Comparison of ENCODE assay signal across 29 cellular contexts in genomic region chr22:40808018-40808841, GRCh38. TPM values are rescaled to one million over a fixed set of nuclear protein-coding genes. Genes with fewer than 3 reads are reported as not detected.
DNase-seq lines count a peak whose midpoint lies in the region; ATAC-seq, FAIRE-seq and TF ChIP-seq lines count a peak whose summit lies in the region.
"Had no signal": no experiment of that assay in that cellular context is flagged by ENCODE, and none has a peak within 500 bp of the region (broad histone marks: within the 10 kb centered on the region; RNA-seq: fewer than 3 reads in every experiment).

No MANE protein-coding gene starts in this region.

- no peaks in the 10 kb centered on the region for H3K9me3 Mint-ChIP-seq in activated T-cell treated with anti-CD3 and anti-CD28 coated beads, Interleukin-2, amount 50 U/mL, for 72 hours
- H3K9me3 Mint-ChIP-seq in astrocyte (ENCODE audit: unreplicated experiment): no peaks in the 10 kb centered on the region
- H3K9me3 Mint-ChIP-seq in type B pancreatic cell: no peaks in the 10 kb centered on the region
- H3K9me3 Mint-ChIP-seq: neural crest cell; stimulated activated naive CD8-positive, alpha-beta T cell treated with anti-CD3 and anti-CD28 coated beads, Interleukin-15, Interleukin-2, amounts not matched to agents 100 ng/mL and 50 ng/mL, for 24 hours had no signal

- peak overlapping the region; percentile 9 for H3K27ac Mint-ChIP-seq in activated T-cell treated with anti-CD3 and anti-CD28 coated beads, Interleukin-2, amount 50 U/mL, for 72 hours
- H3K27ac Mint-ChIP-seq in astrocyte (ENCODE audit: unreplicated experiment) (no peak overlapping the region), type B pancreatic cell (peak overlapping the region; percentile 4)
- H3K27ac Mint-ChIP-seq: B cell; stimulated activated naive CD8-positive, alpha-beta T cell treated with anti-CD3 and anti-CD28 coated beads, Interleukin-15, Interleukin-2, amounts not matched to agents 100 ng/mL and 50 ng/mL, for 24 hours had no signal

- no peaks in the 10 kb centered on the region for H3K27me3 ChIP-seq in astrocyte (ENCODE audit: insufficient read depth, low read length)
- H3K27me3 ChIP-seq: MG63, SJCRH30, upper lobe of left lung had no signal

- no peak for FAIRE-seq in astrocyte (lab: Jason Lieb, UNC)
- no peak for FAIRE-seq in frontal cortex (lab: Jason Lieb, UNC)
- FAIRE-seq: bronchial epithelial cell had no signal

- DNase-seq in activated T-cell treated with anti-CD3 and anti-CD28 coated beads, Interleukin-2, amount 50 U/mL, for 72 hours: no peak
- no peak for DNase-seq in activated T-cell treated with anti-CD3 and anti-CD28 coated beads, Interleukin-2, amount 50 U/mL, for 1 hour
- DNase-seq in astrocyte (ENCODE audit: low read depth) (no peak), foreskin melanocyte (peak; percentile 50), type B pancreatic cell (ENCODE audit: extremely low spot score, unreplicated experiment) (no peak), frontal cortex (ENCODE audit: low spot score in 2 of 2) (no peak), HK-2 (ENCODE audit: unreplicated experiment) (no peak), GM20000 (ENCODE audit: low spot score) (no peak)
- DNase-seq: 8988T; activated CD4-positive, alpha-beta T cell treated with anti-CD3 and anti-CD28 coated beads, Interleukin-2, amount 50 U/mL, for 1 hour; activated effector memory CD4-positive, alpha-beta T cell treated with anti-CD3 and anti-CD28 coated beads, Interleukin-2, amount 50 U/mL, for 16 hours; EL; erythroblast; left ventricle myocardium inferior; MG63; NCI-H146; PC-9; SJCRH30; stimulated activated CD4-positive, alpha-beta T cell treated with anti-CD3 and anti-CD28 coated beads, Interleukin-2, amount 100 ng/mL, for 48 hours; T-helper 2 cell; upper lobe of left lung had no signal

- peaks cover 23% of the 10 kb centered on the region for H4K20me1 ChIP-seq in astrocyte (ENCODE audit: insufficient read depth, low read length)

- H3K4me3 ChIP-seq in astrocyte (ENCODE audit: insufficient read depth, low read depth, low read length): no peak overlapping the region
- H3K4me3 ChIP-seq: left ventricle myocardium inferior, MG63, PC-9, SJCRH30, skin epidermis, upper lobe of left lung had no signal

- peaks cover 0 to 12% of the 10 kb centered on the region in 2 donors for H3K36me3 Mint-ChIP-seq in activated T-cell treated with anti-CD3 and anti-CD28 coated beads, Interleukin-2, amount 50 U/mL, for 72 hours (ENCODE audit: insufficient read depth in 2 of 2)
- H3K36me3 Mint-ChIP-seq in astrocyte (ENCODE audit: low read depth, unreplicated experiment): peaks cover 5% of the 10 kb centered on the region
- H3K36me3 Mint-ChIP-seq in type B pancreatic cell: peaks cover 18% of the 10 kb centered on the region

- H3K4me2 ChIP-seq in astrocyte (ENCODE audit: low read length): peak overlapping the region; percentile 17
- H3K4me2 ChIP-seq: PC-9 had no signal

- no peak overlapping the region for H3K27ac ChIP-seq in astrocyte (ENCODE audit: low read depth, low read length)
- H3K27ac ChIP-seq: left ventricle myocardium inferior, PC-9, SJCRH30, upper lobe of left lung, VCaP had no signal

- peaks cover 28% of the 10 kb centered on the region for H3K4me1 Mint-ChIP-seq in activated T-cell treated with anti-CD3 and anti-CD28 coated beads, Interleukin-2, amount 50 U/mL, for 72 hours (ENCODE audit: low read depth)
- H3K4me1 Mint-ChIP-seq in astrocyte (ENCODE audit: low read depth, unreplicated experiment) (peaks cover 7% of the 10 kb centered on the region), type B pancreatic cell (ENCODE audit: unreplicated experiment) (peaks cover 12% of the 10 kb centered on the region)

- peaks cover 71% of the 10 kb centered on the region for H3K79me2 ChIP-seq in astrocyte (ENCODE audit: insufficient read depth, low read length)

- no peak overlapping the region for H2AFZ ChIP-seq in astrocyte (ENCODE audit: low read depth, low read length)
- H2AFZ ChIP-seq: PC-9 had no signal

- H3K9ac ChIP-seq in astrocyte (ENCODE audit: low read length): no peak overlapping the region

- ATAC-seq in activated T-cell treated with anti-CD3 and anti-CD28 coated beads, Interleukin-2, amount 50 U/mL, for 72 hours (replicated peaks in 1 of 2): no peak

- no peak overlapping the region for H3K4me3 Mint-ChIP-seq in activated T-cell treated with anti-CD3 and anti-CD28 coated beads, Interleukin-2, amount 50 U/mL, for 72 hours
- no peak overlapping the region for H3K4me3 Mint-ChIP-seq in astrocyte (ENCODE audit: unreplicated experiment)
- no peak overlapping the region for H3K4me3 Mint-ChIP-seq in type B pancreatic cell
- H3K4me3 Mint-ChIP-seq: B cell; neural crest cell; stimulated activated naive CD8-positive, alpha-beta T cell treated with anti-CD3 and anti-CD28 coated beads, Interleukin-15, Interleukin-2, amounts not matched to agents 100 ng/mL and 50 ng/mL, for 24 hours had no signal

- H3K27me3 Mint-ChIP-seq in activated T-cell treated with anti-CD3 and anti-CD28 coated beads, Interleukin-2, amount 50 U/mL, for 72 hours (ENCODE audit: low read depth): no peaks in the 10 kb centered on the region
- H3K27me3 Mint-ChIP-seq in astrocyte (ENCODE audit: low read depth, unreplicated experiment): no peaks in the 10 kb centered on the region
- H3K27me3 Mint-ChIP-seq in type B pancreatic cell: no peaks in the 10 kb centered on the region
- H3K27me3 Mint-ChIP-seq: B cell; stimulated activated naive CD8-positive, alpha-beta T cell treated with anti-CD3 and anti-CD28 coated beads, Interleukin-15, Interleukin-2, amounts not matched to agents 100 ng/mL and 50 ng/mL, for 24 hours had no signal

- no peaks in the 10 kb centered on the region for H3K4me1 ChIP-seq in astrocyte (ENCODE audit: insufficient read depth, low read length)
- H3K4me1 ChIP-seq: SJCRH30 had no signal

- no peaks in the 10 kb centered on the region for H3K9me3 ChIP-seq in astrocyte (ENCODE audit: insufficient read depth, low read depth, low read length)
- H3K9me3 ChIP-seq: left ventricle myocardium inferior, MG63, SJCRH30, upper lobe of left lung had no signal

- TF ChIP-seq CTCF in astrocyte (IDR thresholded peaks at IDR 0.05; ENCODE audit: insufficient read depth, low read depth, low read length): no peak
- TF ChIP-seq CTCF in type B pancreatic cell (conservative IDR thresholded peaks at IDR 0.05): no peak
- TF ChIP-seq CTCF in GM20000 (IDR thresholded peaks at IDR 0.05; ENCODE audit: extremely low read depth, missing control alignments): no peak

- H3K36me3 ChIP-seq in astrocyte (ENCODE audit: insufficient read depth, low read length): no peaks in the 10 kb centered on the region

RNA-seq across cellular contexts. Expression of gene SLC25A17, which starts 10.9 kb away (rescaled TPM):
- total RNA-seq in activated T-cell treated with anti-CD3 and anti-CD28 coated beads, Interleukin-2, amount 50 U/mL, for 72 hours: 10 to 100 TPM; 18.8 to 20.0 TPM
- total RNA-seq in astrocyte (24.6 and 24.8 TPM in 2 replicates), type B pancreatic cell (ENCODE audit: low replicate concordance) (22.7 and 23.8 TPM in 2 replicates), frontal cortex (29.3 TPM)

RNA-seq across cellular contexts. Expression of gene ST13, which starts 48.2 kb away (rescaled TPM):
- total RNA-seq in activated T-cell treated with anti-CD3 and anti-CD28 coated beads, Interleukin-2, amount 50 U/mL, for 72 hours: 100 to 1,000 TPM; 194 to 217 TPM
- total RNA-seq in astrocyte (236 and 248 TPM in 2 replicates), type B pancreatic cell (ENCODE audit: low replicate concordance) (252 and 317 TPM in 2 replicates), frontal cortex (178 TPM)

RNA-seq across cellular contexts. Expression of gene XPNPEP3, which starts 48.7 kb away (rescaled TPM):
- 10 to 100 TPM; 19.5 to 22.5 TPM for total RNA-seq in activated T-cell treated with anti-CD3 and anti-CD28 coated beads, Interleukin-2, amount 50 U/mL, for 72 hours
- total RNA-seq in astrocyte (21.8 and 24.9 TPM in 2 replicates), type B pancreatic cell (ENCODE audit: low replicate concordance) (21.9 and 30.9 TPM in 2 replicates), frontal cortex (4.9 TPM)

RNA-seq across cellular contexts. Expression of gene DNAJB7, which starts 53.7 kb away (rescaled TPM):
- total RNA-seq in activated T-cell treated with anti-CD3 and anti-CD28 coated beads, Interleukin-2, amount 50 U/mL, for 72 hours: not detected
- total RNA-seq in astrocyte: not detected in 2 replicates
- 0.10 TPM in 1 of 2 replicates, not detected in the other for total RNA-seq in type B pancreatic cell (ENCODE audit: low replicate concordance)
- not detected for total RNA-seq in frontal cortex
- total RNA-seq: B cell, bronchial epithelial cell, left ventricle myocardium inferior, mononuclear cell, neural crest cell, PC-9, pulmonary artery endothelial cell, SJCRH30, upper lobe of left lung had no signal
